Comparison of ENCODE assay signal across 16 cellular contexts in genomic region chr7:19235680-19236079, GRCh38.
A peak's percentile ranks its signal among the peaks of the same experiment; 100 is the strongest.
DNase-seq lines count a peak whose midpoint lies in the region; ATAC-seq and TF ChIP-seq lines count a peak whose summit lies in the region.
"Had no signal": no experiment of that assay in that cellular context is flagged by ENCODE, and none has a peak within 500 bp of the region (broad histone marks: within the 10 kb centered on the region; RNA-seq: fewer than 3 reads in every experiment).

No MANE protein-coding gene starts in this region.

- H3K36me3 Mint-ChIP-seq in GM23338 (ENCODE audit: low read depth): no peaks in the 10 kb centered on the region
- H3K36me3 Mint-ChIP-seq: CD8-positive, alpha-beta T cell had no signal

- H3K4me3 ChIP-seq in GM23338 (no peak overlapping the region), RWPE2 (ENCODE audit: severe bottlenecking) (no peak overlapping the region), epithelial cell of esophagus (ENCODE audit: low read length) (no peak overlapping the region)
- H3K4me3 ChIP-seq: BLaER1 treated with 17β-estradiol and CSF1 and Interleukin-3, amounts not matched to agents 10 nM and 100 nM had no signal

- no peaks in the 10 kb centered on the region; the same call in 1 of the 3 replicates for H3K9me3 Mint-ChIP-seq in GM23338

- no peak overlapping the region for H3K27ac ChIP-seq in GM23338 (ENCODE audit: low read depth)
- H3K27ac ChIP-seq in RWPE2 (ENCODE audit: poor library complexity, severe bottlenecking): no peak overlapping the region
- H3K27ac ChIP-seq: BLaER1 treated with 17β-estradiol and CSF1 and Interleukin-3, amounts not matched to agents 10 nM and 100 nM; HL-60 had no signal

- H3F3A ChIP-seq in GM23338 (replicated peaks; ENCODE audit: low read depth): no peaks in the 10 kb centered on the region

- no peaks in the 10 kb centered on the region for H3K79me2 ChIP-seq in GM23338 (replicated peaks; ENCODE audit: insufficient read depth)

- no peaks in the 10 kb centered on the region for H3K27me3 Mint-ChIP-seq in GM23338 (ENCODE audit: insufficient read depth, low read depth, poor library complexity)
- H3K27me3 Mint-ChIP-seq: B cell had no signal

- peak; percentile 22 for DNase-seq in NCI-H2171 treated with DMSO at 0.1 percent for 48 hours (lab: John Stamatoyannopoulos, UW)
- DNase-seq in NCI-H2171 (lab: John Stamatoyannopoulos, UW): no peak
- no peak for DNase-seq in GM23338 (ENCODE audit: low spot score)
- no peak for DNase-seq in RWPE2 (ENCODE audit: low spot score)
- peak; percentile 49 for DNase-seq in epithelial cell of esophagus (ENCODE audit: low read depth)
- DNase-seq in dermis blood vessel endothelial cell: no peak
- DNase-seq in T1000 (lab: John Stamatoyannopoulos, UW): no peak
- DNase-seq in H4 (ENCODE audit: low spot score): no peak
- DNase-seq: Calu3; CD8-positive, alpha-beta T cell; DND-41; EL; HCEC 1CT had no signal

- H3K9me3 ChIP-seq in RWPE2 (ENCODE audit: severe bottlenecking): no peaks in the 10 kb centered on the region

- H3K4me2 ChIP-seq in GM23338: no peak overlapping the region

- H2AFZ ChIP-seq in GM23338: no peak overlapping the region

- H3K4me3 Mint-ChIP-seq in GM23338: no peak overlapping the region
- H3K4me3 Mint-ChIP-seq: B cell; CD8-positive, alpha-beta T cell had no signal

- no peak for TF ChIP-seq CTCF in GM23338 (conservative IDR thresholded peaks at IDR 0.05; ENCODE audit: low read depth in 2 of 2)
- TF ChIP-seq CTCF in RWPE2 (IDR thresholded peaks at IDR 0.05; ENCODE audit: poor library complexity, severe bottlenecking): no peak
- no peak for TF ChIP-seq CTCF in epithelial cell of esophagus (IDR thresholded peaks at IDR 0.05; ENCODE audit: insufficient read depth, low read depth, low read length, missing control alignments)

- H3K4me1 ChIP-seq in GM23338 (ENCODE audit: insufficient read depth) (no peaks in the 10 kb centered on the region), RWPE2 (ENCODE audit: insufficient read depth, poor library complexity, severe bottlenecking) (peaks cover 7% of the 10 kb centered on the region)

- H4K20me1 ChIP-seq in GM23338 (replicated peaks; ENCODE audit: insufficient read depth): no peaks in the 10 kb centered on the region
- H4K20me1 ChIP-seq: BLaER1 treated with 17β-estradiol and CSF1 and Interleukin-3, amounts not matched to agents 10 nM and 100 nM had no signal

- H3K36me3 ChIP-seq in GM23338 (ENCODE audit: insufficient read depth): no peaks in the 10 kb centered on the region
- H3K36me3 ChIP-seq in RWPE2 (ENCODE audit: low read depth): no peaks in the 10 kb centered on the region
- H3K36me3 ChIP-seq: BLaER1 treated with 17β-estradiol and CSF1 and Interleukin-3, amounts not matched to agents 10 nM and 100 nM had no signal

- ATAC-seq in GM23338: no peak
- peak; percentile 68 for ATAC-seq in RWPE2 (ENCODE audit: low read depth)
- ATAC-seq: CD8-positive, alpha-beta T cell had no signal

- no peaks in the 10 kb centered on the region for H3K27me3 ChIP-seq in GM23338 (ENCODE audit: insufficient read depth)
- H3K27me3 ChIP-seq in RWPE2 (ENCODE audit: insufficient read depth, poor library complexity, severe bottlenecking): no peaks in the 10 kb centered on the region
- H3K27me3 ChIP-seq: BLaER1 treated with 17β-estradiol and CSF1 and Interleukin-3, amounts not matched to agents 10 nM and 100 nM had no signal

- no peaks in the 10 kb centered on the region for H3K4me1 Mint-ChIP-seq in GM23338
- H3K4me1 Mint-ChIP-seq: B cell had no signal

- peaks cover 11% of the 10 kb centered on the region; the same call in 1 of the 2 replicates for H3K9me2 ChIP-seq in GM23338 (ENCODE audit: insufficient read depth)

- peak overlapping the region; percentile 41; the same call in 1 of the 2 replicates for H3K27ac Mint-ChIP-seq in GM23338
- H3K27ac Mint-ChIP-seq: B cell; CD8-positive, alpha-beta T cell had no signal

TF ChIP-seq in GM23338, 12 proteins besides CTCF, POLR2A, EP300 and RAD21 (continues in another document):
- TF ChIP-seq CREB1 (CRISPR knock-in tag; IDR thresholded peaks at IDR 0.05; ENCODE audit: low read depth) (no peak), ZNF331 (CRISPR knock-in tag; IDR thresholded peaks at IDR 0.05; ENCODE audit: low read depth) (no peak), EZH2phosphoT487 (IDR thresholded peaks at IDR 0.05; ENCODE audit: unreplicated experiment) (no peak), REST (IDR thresholded peaks at IDR 0.05; ENCODE audit: unreplicated experiment) (no peak)
- TF ChIP-seq, protein P1, sequence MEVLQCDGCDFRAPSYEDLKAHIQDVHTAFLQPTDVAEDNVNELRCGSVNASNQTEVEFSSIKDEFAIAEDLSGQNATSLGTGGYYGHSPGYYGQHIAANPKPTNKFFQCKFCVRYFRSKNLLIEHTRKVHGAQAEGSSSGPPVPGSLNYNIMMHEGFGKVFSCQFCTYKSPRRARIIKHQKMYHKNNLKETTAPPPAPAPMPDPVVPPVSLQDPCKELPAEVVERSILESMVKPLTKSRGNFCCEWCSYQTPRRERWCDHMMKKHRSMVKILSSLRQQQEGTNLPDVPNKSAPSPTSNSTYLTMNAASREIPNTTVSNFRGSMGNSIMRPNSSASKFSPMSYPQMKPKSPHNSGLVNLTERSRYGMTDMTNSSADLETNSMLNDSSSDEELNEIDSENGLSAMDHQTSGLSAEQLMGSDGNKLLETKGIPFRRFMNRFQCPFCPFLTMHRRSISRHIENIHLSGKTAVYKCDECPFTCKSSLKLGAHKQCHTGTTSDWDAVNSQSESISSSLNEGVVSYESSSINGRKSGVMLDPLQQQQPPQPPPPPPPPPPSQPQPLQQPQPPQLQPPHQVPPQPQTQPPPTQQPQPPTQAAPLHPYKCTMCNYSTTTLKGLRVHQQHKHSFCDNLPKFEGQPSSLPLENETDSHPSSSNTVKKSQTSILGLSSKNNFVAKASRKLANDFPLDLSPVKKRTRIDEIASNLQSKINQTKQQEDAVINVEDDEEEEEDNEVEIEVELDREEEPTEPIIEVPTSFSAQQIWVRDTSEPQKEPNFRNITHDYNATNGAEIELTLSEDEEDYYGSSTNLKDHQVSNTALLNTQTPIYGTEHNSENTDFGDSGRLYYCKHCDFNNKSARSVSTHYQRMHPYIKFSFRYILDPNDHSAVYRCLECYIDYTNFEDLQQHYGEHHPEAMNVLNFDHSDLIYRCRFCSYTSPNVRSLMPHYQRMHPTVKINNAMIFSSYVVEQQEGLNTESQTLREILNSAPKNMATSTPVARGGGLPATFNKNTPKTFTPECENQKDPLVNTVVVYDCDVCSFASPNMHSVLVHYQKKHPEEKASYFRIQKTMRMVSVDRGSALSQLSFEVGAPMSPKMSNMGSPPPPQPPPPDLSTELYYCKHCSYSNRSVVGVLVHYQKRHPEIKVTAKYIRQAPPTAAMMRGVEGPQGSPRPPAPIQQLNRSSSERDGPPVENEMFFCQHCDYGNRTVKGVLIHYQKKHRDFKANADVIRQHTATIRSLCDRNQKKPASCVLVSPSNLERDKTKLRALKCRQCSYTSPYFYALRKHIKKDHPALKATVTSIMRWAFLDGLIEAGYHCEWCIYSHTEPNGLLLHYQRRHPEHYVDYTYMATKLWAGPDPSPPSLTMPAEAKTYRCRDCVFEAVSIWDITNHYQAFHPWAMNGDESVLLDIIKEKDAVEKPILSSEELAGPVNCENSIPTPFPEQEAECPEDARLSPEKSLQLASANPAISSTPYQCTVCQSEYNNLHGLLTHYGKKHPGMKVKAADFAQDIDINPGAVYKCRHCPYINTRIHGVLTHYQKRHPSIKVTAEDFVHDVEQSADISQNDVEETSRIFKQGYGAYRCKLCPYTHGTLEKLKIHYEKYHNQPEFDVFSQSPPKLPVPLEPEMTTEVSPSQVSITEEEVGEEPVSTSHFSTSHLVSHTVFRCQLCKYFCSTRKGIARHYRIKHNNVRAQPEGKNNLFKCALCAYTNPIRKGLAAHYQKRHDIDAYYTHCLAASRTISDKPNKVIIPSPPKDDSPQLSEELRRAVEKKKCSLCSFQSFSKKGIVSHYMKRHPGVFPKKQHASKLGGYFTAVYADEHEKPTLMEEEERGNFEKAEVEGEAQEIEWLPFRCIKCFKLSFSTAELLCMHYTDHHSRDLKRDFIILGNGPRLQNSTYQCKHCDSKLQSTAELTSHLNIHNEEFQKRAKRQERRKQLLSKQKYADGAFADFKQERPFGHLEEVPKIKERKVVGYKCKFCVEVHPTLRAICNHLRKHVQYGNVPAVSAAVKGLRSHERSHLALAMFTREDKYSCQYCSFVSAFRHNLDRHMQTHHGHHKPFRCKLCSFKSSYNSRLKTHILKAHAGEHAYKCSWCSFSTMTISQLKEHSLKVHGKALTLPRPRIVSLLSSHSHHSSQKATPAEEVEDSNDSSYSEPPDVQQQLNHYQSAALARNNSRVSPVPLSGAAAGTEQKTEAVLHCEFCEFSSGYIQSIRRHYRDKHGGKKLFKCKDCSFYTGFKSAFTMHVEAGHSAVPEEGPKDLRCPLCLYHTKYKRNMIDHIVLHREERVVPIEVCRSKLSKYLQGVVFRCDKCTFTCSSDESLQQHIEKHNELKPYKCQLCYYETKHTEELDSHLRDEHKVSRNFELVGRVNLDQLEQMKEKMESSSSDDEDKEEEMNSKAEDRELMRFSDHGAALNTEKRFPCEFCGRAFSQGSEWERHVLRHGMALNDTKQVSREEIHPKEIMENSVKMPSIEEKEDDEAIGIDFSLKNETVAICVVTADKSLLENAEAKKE (CRISPR knock-in tag; IDR thresholded peaks at IDR 0.05): no peak

Comparison
In these comparisons a context has a peak if more than half of its experiments do, and no peak if none do; other contexts are left out.
1. DNase-seq: peak in NCI-H2171 treated with DMSO at 0.1 percent for 48 hours (single experiment) and epithelial cell of esophagus (single experiment); none in NCI-H2171 (single experiment), GM23338 (single experiment), RWPE2 (single experiment), dermis blood vessel endothelial cell (single experiment), T1000 (single experiment) and H4 (single experiment).